13 cellular contexts compared by ENCODE assay signal in genomic region chr1:111624382-111624781, GRCh38.
DNase-seq lines count a peak whose midpoint lies in the region; ATAC-seq and TF ChIP-seq lines count a peak whose summit lies in the region.
"Had no signal": no experiment of that assay in that cellular context is flagged by ENCODE, and none has a peak within 500 bp of the region (broad histone marks: within the 10 kb centered on the region; RNA-seq: fewer than 3 reads in every experiment).

No MANE protein-coding gene starts in this region.

- H3K9me3 Mint-ChIP-seq in activated naive CD4-positive, alpha-beta T cell treated with anti-CD3 and anti-CD28 coated beads, Interleukin-2, amount 10 ng/mL, durations not matched to agents 7 days and 5 days, result no peaks in the 10 kb centered on the region
- H3K9me3 Mint-ChIP-seq: endodermal cell had no signal

- no peak for TF ChIP-seq CTCF in SU-DHL-6 (IDR thresholded peaks at IDR 0.05; ENCODE audit: insufficient read depth, low read length, poor library complexity, severe bottlenecking)

- H3K4me3 ChIP-seq in SU-DHL-6 (ENCODE audit: insufficient read depth, low read length, poor library complexity, severe bottlenecking), result peak overlapping the region; percentile 28
- H3K4me3 ChIP-seq: cardiac muscle cell had no signal

- peak overlapping the region; percentile 30; the same call in 1 of the 2 replicates for H3K27ac ChIP-seq in SU-DHL-6 (ENCODE audit: low read depth, low read length)
- H3K27ac ChIP-seq: cardiac muscle cell had no signal

- H3K36me3 ChIP-seq in SU-DHL-6 (ENCODE audit: low read length), result peaks cover 6% of the 10 kb centered on the region; the same call in 1 of the 2 replicates
- H3K36me3 ChIP-seq: cardiac muscle cell had no signal

- peaks cover 41% of the 10 kb centered on the region for H3K36me3 Mint-ChIP-seq in activated naive CD4-positive, alpha-beta T cell treated with anti-CD3 and anti-CD28 coated beads, Interleukin-2, amount 10 ng/mL, durations not matched to agents 7 days and 5 days

- H3K4me1 Mint-ChIP-seq in activated naive CD4-positive, alpha-beta T cell treated with anti-CD3 and anti-CD28 coated beads, Interleukin-2, amount 10 ng/mL, durations not matched to agents 7 days and 5 days, result peaks cover 82% of the 10 kb centered on the region

- H3K27me3 ChIP-seq in SU-DHL-6 (ENCODE audit: low read length), result no peaks in the 10 kb centered on the region
- H3K27me3 ChIP-seq: cardiac muscle cell had no signal

- CTCF ChIA-PET in activated naive CD4-positive, alpha-beta T cell treated with anti-CD3 and anti-CD28 coated beads, Interleukin-2, amount 10 ng/mL, durations not matched to agents 7 days and 5 days (lab: Charles Lee), result interaction anchor here (1.0 to 1.4 kb wide), 3 partner anchors 42 to 123 kb away, joined by 4 to 7 read pairs (median 4); no protein-coding TSS in a partner anchor

- peaks cover 31% of the 10 kb centered on the region for H4K20me1 ChIP-seq in SU-DHL-6 (ENCODE audit: low read depth, low read length)

- H2AFZ ChIP-seq in SU-DHL-6 (ENCODE audit: low read depth, low read length, severe bottlenecking), result no peak overlapping the region

- H3K27ac Mint-ChIP-seq in activated naive CD4-positive, alpha-beta T cell treated with anti-CD3 and anti-CD28 coated beads, Interleukin-2, amount 10 ng/mL, durations not matched to agents 7 days and 5 days, result peak overlapping the region; percentile 67
- H3K27ac Mint-ChIP-seq: endodermal cell; stimulated activated naive B cell treated with anti-CD40 and anti-IgM and Interleukin-4, amounts not matched to agents 10 μg/mL and 1 μg/mL and 100 μg/mL, for 72 hours had no signal

- H3F3A ChIP-seq in SU-DHL-6 (ENCODE audit: insufficient read depth), result peaks cover 26% of the 10 kb centered on the region; the same call in 1 of the 2 replicates

- no peaks in the 10 kb centered on the region for H3K9me2 ChIP-seq in SU-DHL-6 (replicated peaks; ENCODE audit: insufficient read depth, low read length)

- in situ Hi-C loops in ACHN (cut with HindIII; ENCODE audit: low pct_ligation_motif_present, low pct_unique_long_range_greater_than_20kb, low sequenced_read_pairs), result no loop called here

- H3K9me3 ChIP-seq in SU-DHL-6 (ENCODE audit: insufficient read depth, low read length), result no peaks in the 10 kb centered on the region

- H3K9ac ChIP-seq in SU-DHL-6 (ENCODE audit: low read length), result peak overlapping the region; percentile 40

- H3K4me2 ChIP-seq in SU-DHL-6 (ENCODE audit: low read depth, low read length, poor library complexity, severe bottlenecking), result peak overlapping the region; percentile 67

- no peak overlapping the region for H3K4me3 Mint-ChIP-seq in activated naive CD4-positive, alpha-beta T cell treated with anti-CD3 and anti-CD28 coated beads, Interleukin-2, amount 10 ng/mL, durations not matched to agents 7 days and 5 days
- H3K4me3 Mint-ChIP-seq: endodermal cell had no signal

- peak; percentile 23 for DNase-seq in activated naive CD4-positive, alpha-beta T cell treated with anti-CD3 and anti-CD28 coated beads, Interleukin-2, amount 10 ng/mL, durations not matched to agents 7 days and 5 days
- no peak for DNase-seq in activated naive CD4-positive, alpha-beta T cell (lab: John Stamatoyannopoulos, UW)
- peak; percentile 28 for DNase-seq in effector CD4-positive, alpha-beta T cell
- DNase-seq in kidney glomerular epithelial cell (lab: John Stamatoyannopoulos, UW) (no peak), ACHN (no peak)
- DNase-seq: activated gamma-delta T cell treated with Interleukin-2 at 50 U/mL for 16 hours; endodermal cell; NCI-H1436 treated with DMSO at 0.1 percent for 48 hours; stimulated activated naive B cell treated with anti-CD40 and anti-IgM and Interleukin-4, amounts not matched to agents 10 μg/mL and 1 μg/mL and 100 μg/mL, for 72 hours had no signal

- ATAC-seq in HG02973 (IDR thresholded peaks at IDR 0.05; ENCODE audit: unreplicated experiment) (no peak), GM21737 (IDR thresholded peaks at IDR 0.05; ENCODE audit: unreplicated experiment) (no peak)
- ATAC-seq: stimulated activated naive B cell treated with anti-CD40 and anti-IgM and Interleukin-4, amounts not matched to agents 10 μg/mL and 1 μg/mL and 100 μg/mL, for 72 hours had no signal

- no peaks in the 10 kb centered on the region for H3K27me3 Mint-ChIP-seq in activated naive CD4-positive, alpha-beta T cell treated with anti-CD3 and anti-CD28 coated beads, Interleukin-2, amount 10 ng/mL, durations not matched to agents 7 days and 5 days
- H3K27me3 Mint-ChIP-seq: stimulated activated naive B cell treated with anti-CD40 and anti-IgM and Interleukin-4, amounts not matched to agents 10 μg/mL and 1 μg/mL and 100 μg/mL, for 72 hours had no signal

- H3K79me2 ChIP-seq in SU-DHL-6 (ENCODE audit: insufficient read depth, low read length), result peaks cover 96% of the 10 kb centered on the region

Comparison
In these comparisons a context has a peak if more than half of its experiments do, and no peak if none do; other contexts are left out.
1. DNase-seq: peak in activated naive CD4-positive, alpha-beta T cell treated with anti-CD3 and anti-CD28 coated beads, Interleukin-2, amount 10 ng/mL, durations not matched to agents 7 days and 5 days (single experiment) and effector CD4-positive, alpha-beta T cell (single experiment); none in activated naive CD4-positive, alpha-beta T cell (0 of 4), kidney glomerular epithelial cell (single experiment) and ACHN (single experiment).